8 cellular contexts compared by ENCODE assay signal in genomic region chrX:50747471-50747900, GRCh38.
DNase-seq lines count a peak whose midpoint lies in the region; ATAC-seq and TF ChIP-seq lines count a peak whose summit lies in the region.

No MANE protein-coding gene starts in this region.

- no peaks in the 10 kb centered on the region for H3K36me3 ChIP-seq in DND-41 (ENCODE audit: insufficient read depth, low read length)
- H3K36me3 ChIP-seq in brain microvascular endothelial cell (replicated peaks), result no peaks in the 10 kb centered on the region
- H3K36me3 ChIP-seq in mucosa of descending colon (ENCODE audit: low read depth), result no peaks in the 10 kb centered on the region

- H3K27me3 ChIP-seq in DND-41 (ENCODE audit: insufficient read depth, low read length, poor library complexity), result no peaks in the 10 kb centered on the region
- no peaks in the 10 kb centered on the region for H3K27me3 ChIP-seq in brain microvascular endothelial cell (replicated peaks)

- H3K27ac ChIP-seq in DND-41 (ENCODE audit: low read length), result no peak overlapping the region
- H3K27ac ChIP-seq in brain microvascular endothelial cell, result no peak overlapping the region

- H4K20me1 ChIP-seq in DND-41 (ENCODE audit: insufficient read depth, low read length), result no peaks in the 10 kb centered on the region

- no peak for TF ChIP-seq EP300 in Ishikawa (IDR thresholded peaks at IDR 0.05; ENCODE audit: borderline replicate concordance)

- TF ChIP-seq CTCF in DND-41 (IDR thresholded peaks at IDR 0.05; ENCODE audit: borderline replicate concordance, extremely low read depth, low read length, poor library complexity, severe bottlenecking) (peak; percentile 66), brain microvascular endothelial cell (IDR thresholded peaks at IDR 0.05; ENCODE audit: low read depth, low read length, missing control alignments) (peak; percentile 79), mucosa of descending colon (IDR thresholded peaks at IDR 0.05) (no peak)

- H3K79me2 ChIP-seq in DND-41 (ENCODE audit: insufficient read depth, low read length), result no peaks in the 10 kb centered on the region

- H3K4me1 ChIP-seq in DND-41 (ENCODE audit: insufficient read depth, low read length), result no peaks in the 10 kb centered on the region
- no peaks in the 10 kb centered on the region for H3K4me1 ChIP-seq in mucosa of descending colon (ENCODE audit: low read depth)

- no peak overlapping the region for H3K9ac ChIP-seq in DND-41 (ENCODE audit: low read depth, low read length)

- DNase-seq in DND-41, result peak; percentile 11
- no peak for DNase-seq in brain microvascular endothelial cell
- no peak for DNase-seq in mucosa of descending colon
- no peak for DNase-seq in NCI-H2107 (lab: John Stamatoyannopoulos, UW)
- DNase-seq in retina, result no peak
- DNase-seq in ecto neural progenitor cell (ENCODE audit: low spot score), result no peak

- H3K4me3 ChIP-seq in DND-41 (ENCODE audit: low read depth in 1 of 2, low read length in 2 of 2) (no peak overlapping the region), brain microvascular endothelial cell (ENCODE audit: low read depth, low read length) (no peak overlapping the region), mucosa of descending colon (no peak overlapping the region)

- no peak overlapping the region for H2AFZ ChIP-seq in DND-41 (ENCODE audit: low read depth, low read length)

- no peak for ATAC-seq in DND-41 (ENCODE audit: insufficient read depth, low read depth)
- peak; percentile 53 for ATAC-seq in mucosa of descending colon
- ATAC-seq in HG02759 (IDR thresholded peaks at IDR 0.05; ENCODE audit: unreplicated experiment), result no peak

- in situ Hi-C loops in brain microvascular endothelial cell (cut with HindIII; ENCODE audit: low pct_ligation_motif_present, low sequenced_read_pairs), result no loop called here

- intact Hi-C loops in mucosa of descending colon (cut with DNase I, micrococcal nuclease), result loop anchor here in 1 of 2 donors (5.0 kb wide), 1 partner anchor 155 kb away; no protein-coding TSS in a partner anchor

- H3K9me3 ChIP-seq in DND-41 (ENCODE audit: insufficient read depth, low read length, severe bottlenecking) (no peaks in the 10 kb centered on the region), mucosa of descending colon (no peaks in the 10 kb centered on the region)

- peak; percentile 84 for TF ChIP-seq RAD21 in Ishikawa (IDR thresholded peaks at IDR 0.05; ENCODE audit: low read depth)

- H3K4me2 ChIP-seq in DND-41 (ENCODE audit: insufficient read depth, low read length), result no peak overlapping the region

TF ChIP-seq in Ishikawa, 13 proteins besides CTCF, POLR2A, EP300 and RAD21:
- no peak for TF ChIP-seq EGR1 (IDR thresholded peaks at IDR 0.05)
- no peak for TF ChIP-seq CREB1 (IDR thresholded peaks at IDR 0.05; ENCODE audit: low read depth)
- TF ChIP-seq ZBTB7A (IDR thresholded peaks at IDR 0.05; ENCODE audit: low read depth), result no peak
- TF ChIP-seq, protein P1, sequence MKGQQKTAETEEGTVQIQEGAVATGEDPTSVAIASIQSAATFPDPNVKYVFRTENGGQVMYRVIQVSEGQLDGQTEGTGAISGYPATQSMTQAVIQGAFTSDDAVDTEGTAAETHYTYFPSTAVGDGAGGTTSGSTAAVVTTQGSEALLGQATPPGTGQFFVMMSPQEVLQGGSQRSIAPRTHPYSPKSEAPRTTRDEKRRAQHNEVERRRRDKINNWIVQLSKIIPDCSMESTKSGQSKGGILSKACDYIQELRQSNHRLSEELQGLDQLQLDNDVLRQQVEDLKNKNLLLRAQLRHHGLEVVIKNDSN (IDR thresholded peaks at IDR 0.05), result no peak
- TF ChIP-seq TCF12 (IDR thresholded peaks at IDR 0.05; ENCODE audit: low read depth), result no peak
- no peak for TF ChIP-seq YY1 (IDR thresholded peaks at IDR 0.05; ENCODE audit: low read depth)
- no peak for TF ChIP-seq CEBPB (IDR thresholded peaks at IDR 0.05)
- TF ChIP-seq, protein P2, sequence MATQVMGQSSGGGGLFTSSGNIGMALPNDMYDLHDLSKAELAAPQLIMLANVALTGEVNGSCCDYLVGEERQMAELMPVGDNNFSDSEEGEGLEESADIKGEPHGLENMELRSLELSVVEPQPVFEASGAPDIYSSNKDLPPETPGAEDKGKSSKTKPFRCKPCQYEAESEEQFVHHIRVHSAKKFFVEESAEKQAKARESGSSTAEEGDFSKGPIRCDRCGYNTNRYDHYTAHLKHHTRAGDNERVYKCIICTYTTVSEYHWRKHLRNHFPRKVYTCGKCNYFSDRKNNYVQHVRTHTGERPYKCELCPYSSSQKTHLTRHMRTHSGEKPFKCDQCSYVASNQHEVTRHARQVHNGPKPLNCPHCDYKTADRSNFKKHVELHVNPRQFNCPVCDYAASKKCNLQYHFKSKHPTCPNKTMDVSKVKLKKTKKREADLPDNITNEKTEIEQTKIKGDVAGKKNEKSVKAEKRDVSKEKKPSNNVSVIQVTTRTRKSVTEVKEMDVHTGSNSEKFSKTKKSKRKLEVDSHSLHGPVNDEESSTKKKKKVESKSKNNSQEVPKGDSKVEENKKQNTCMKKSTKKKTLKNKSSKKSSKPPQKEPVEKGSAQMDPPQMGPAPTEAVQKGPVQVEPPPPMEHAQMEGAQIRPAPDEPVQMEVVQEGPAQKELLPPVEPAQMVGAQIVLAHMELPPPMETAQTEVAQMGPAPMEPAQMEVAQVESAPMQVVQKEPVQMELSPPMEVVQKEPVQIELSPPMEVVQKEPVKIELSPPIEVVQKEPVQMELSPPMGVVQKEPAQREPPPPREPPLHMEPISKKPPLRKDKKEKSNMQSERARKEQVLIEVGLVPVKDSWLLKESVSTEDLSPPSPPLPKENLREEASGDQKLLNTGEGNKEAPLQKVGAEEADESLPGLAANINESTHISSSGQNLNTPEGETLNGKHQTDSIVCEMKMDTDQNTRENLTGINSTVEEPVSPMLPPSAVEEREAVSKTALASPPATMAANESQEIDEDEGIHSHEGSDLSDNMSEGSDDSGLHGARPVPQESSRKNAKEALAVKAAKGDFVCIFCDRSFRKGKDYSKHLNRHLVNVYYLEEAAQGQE (IDR thresholded peaks at IDR 0.05; ENCODE audit: low read depth), result no peak
- no peak for TF ChIP-seq NFIC (IDR thresholded peaks at IDR 0.05)
- TF ChIP-seq FOXM1 (IDR thresholded peaks at IDR 0.05; ENCODE audit: borderline replicate concordance, low read depth), result no peak
- TF ChIP-seq TAF1 (IDR thresholded peaks at IDR 0.05; ENCODE audit: low read depth), result no peak
- TF ChIP-seq TEAD4 (IDR thresholded peaks at IDR 0.05), result no peak
- TF ChIP-seq, protein P3, sequence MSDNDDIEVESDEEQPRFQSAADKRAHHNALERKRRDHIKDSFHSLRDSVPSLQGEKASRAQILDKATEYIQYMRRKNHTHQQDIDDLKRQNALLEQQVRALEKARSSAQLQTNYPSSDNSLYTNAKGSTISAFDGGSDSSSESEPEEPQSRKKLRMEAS (IDR thresholded peaks at IDR 0.05), result no peak
